13 cellular contexts compared by ENCODE assay signal in the genomic region with DNA sequence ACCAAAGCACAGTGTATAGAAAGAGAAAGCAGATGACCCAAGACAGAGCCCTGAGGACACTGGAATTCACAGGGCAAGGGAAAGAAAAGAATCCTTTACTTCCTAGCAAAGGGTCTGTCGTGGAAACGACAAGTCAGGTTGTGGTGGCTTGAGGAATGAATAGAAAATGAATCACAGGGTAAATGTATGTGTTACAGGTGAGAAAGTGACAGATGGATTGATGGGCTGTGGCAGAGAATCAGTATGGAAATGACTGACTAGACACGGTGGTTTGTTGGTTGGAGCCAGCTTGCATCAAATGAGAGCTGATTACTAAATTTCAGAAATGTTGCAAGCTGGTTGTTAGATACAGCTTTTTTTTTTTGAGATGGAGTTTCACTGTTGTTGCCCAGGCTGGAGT. TPM values are rescaled to one million over a fixed set of nuclear protein-coding genes. Genes with fewer than 3 reads are reported as not detected.
DNase-seq lines count a peak whose midpoint lies in the region; ATAC-seq and TF ChIP-seq lines count a peak whose summit lies in the region.
"Had no signal": no experiment of that assay in that cellular context is flagged by ENCODE, and none has a peak within 500 bp of the region (broad histone marks: within the 10 kb centered on the region; RNA-seq: fewer than 3 reads in every experiment).

No MANE protein-coding gene starts in this region.

- no peak overlapping the region for H3K4me3 ChIP-seq in CD8-positive, alpha-beta memory T cell (ENCODE audit: low read length)
- H3K4me3 ChIP-seq in OCI-LY7 (ENCODE audit: low read depth, low read length, poor library complexity, severe bottlenecking) (no peak overlapping the region), GM23248 (no peak overlapping the region)
- H3K4me3 ChIP-seq: coronary artery, left lung had no signal

- H3K27ac ChIP-seq in CD8-positive, alpha-beta memory T cell (ENCODE audit: low read depth, low read length): no peak overlapping the region
- H3K27ac ChIP-seq in OCI-LY7 (ENCODE audit: low read depth, low read length, poor library complexity, severe bottlenecking) (no peak overlapping the region), GM23248 (no peak overlapping the region)
- H3K27ac ChIP-seq: coronary artery, left lung, parathyroid adenoma had no signal

- H3K27ac Mint-ChIP-seq in CD8-positive, alpha-beta memory T cell: peak overlapping the region in 7 of 8 donors; percentile 9 to 90 (median 49)
- H3K27ac Mint-ChIP-seq in T-helper 1 cell treated with Interleukin-12 subunit alpha and Interleukin-12 subunit beta and Interleukin-4 antibody, amounts not matched to agents 30 μg/mL and 1 μg/mL, for 36 hours: peak overlapping the region; percentile 10
- peak overlapping the region in 5 of 6 donors; percentile 43 to 98 (median 86) for H3K27ac Mint-ChIP-seq in immature natural killer cell

- ATAC-seq in GM18858 (IDR thresholded peaks at IDR 0.05; ENCODE audit: unreplicated experiment): peak; percentile 47
- ATAC-seq: left lung had no signal

- H3K27me3 ChIP-seq in CD8-positive, alpha-beta memory T cell (ENCODE audit: insufficient read depth, low read length, poor library complexity, severe bottlenecking): no peaks in the 10 kb centered on the region
- H3K27me3 ChIP-seq in GM23248 (replicated peaks; ENCODE audit: insufficient read depth): no peaks in the 10 kb centered on the region
- H3K27me3 ChIP-seq: left lung had no signal

- no peak for TF ChIP-seq CTCF in OCI-LY7 (conservative IDR thresholded peaks at IDR 0.05; ENCODE audit: low read length)

- no peaks in the 10 kb centered on the region for H4K20me1 ChIP-seq in OCI-LY7 (ENCODE audit: insufficient read depth, low read length)
- no peaks in the 10 kb centered on the region for H4K20me1 ChIP-seq in GM23248 (ENCODE audit: insufficient read depth)

- H3K36me3 Mint-ChIP-seq in CD8-positive, alpha-beta memory T cell: peaks cover 0 to 12% (median 0%) of the 10 kb centered on the region in 3 donors
- peaks cover 8% of the 10 kb centered on the region for H3K36me3 Mint-ChIP-seq in T-helper 1 cell treated with Interleukin-12 subunit alpha and Interleukin-12 subunit beta and Interleukin-4 antibody, amounts not matched to agents 30 μg/mL and 1 μg/mL, for 36 hours (ENCODE audit: low read depth)
- H3K36me3 Mint-ChIP-seq in immature natural killer cell: peaks cover 0 to 8% (median 0%) of the 10 kb centered on the region in 3 donors

- WGBS in GM23248 (ENCODE audit: low coverage in 1 of 2, low lambda C conversion rate in 2 of 2, missing lambda C conversion rate in 2 of 2), 2 experiments: 85 to 93% methylated on average over 3 of the region's 3 CpGs

- no peaks in the 10 kb centered on the region for H3K36me3 ChIP-seq in CD8-positive, alpha-beta memory T cell (ENCODE audit: insufficient read depth, low read length)
- H3K36me3 ChIP-seq in OCI-LY7 (ENCODE audit: insufficient read depth, low read length) (no peaks in the 10 kb centered on the region), GM23248 (ENCODE audit: low read depth) (no peaks in the 10 kb centered on the region)
- H3K36me3 ChIP-seq: left lung had no signal

- H3F3A ChIP-seq in GM23248 (ENCODE audit: insufficient read depth): no peaks in the 10 kb centered on the region

- no peaks in the 10 kb centered on the region for H3K9me3 ChIP-seq in CD8-positive, alpha-beta memory T cell (ENCODE audit: low read length)
- H3K9me3 ChIP-seq in OCI-LY7 (ENCODE audit: low read length) (peaks cover 18% of the 10 kb centered on the region; the same call in 1 of the 2 replicates), GM23248 (ENCODE audit: low read depth) (no peaks in the 10 kb centered on the region)
- H3K9me3 ChIP-seq: left lung had no signal

- peaks cover 19 to 33% (median 26%) of the 10 kb centered on the region in 3 donors for H3K4me1 Mint-ChIP-seq in CD8-positive, alpha-beta memory T cell
- peaks cover 16% of the 10 kb centered on the region for H3K4me1 Mint-ChIP-seq in T-helper 1 cell treated with Interleukin-12 subunit alpha and Interleukin-12 subunit beta and Interleukin-4 antibody, amounts not matched to agents 30 μg/mL and 1 μg/mL, for 36 hours (ENCODE audit: low read depth)
- H3K4me1 Mint-ChIP-seq in immature natural killer cell: peaks cover 23 to 28% of the 10 kb centered on the region in 2 donors

- peaks cover 21% of the 10 kb centered on the region for H3K4me1 ChIP-seq in CD8-positive, alpha-beta memory T cell (ENCODE audit: insufficient read depth, low read length)
- H3K4me1 ChIP-seq in OCI-LY7 (ENCODE audit: insufficient read depth, low read length, poor library complexity, severe bottlenecking): peaks cover 27% of the 10 kb centered on the region
- no peaks in the 10 kb centered on the region for H3K4me1 ChIP-seq in GM23248 (ENCODE audit: insufficient read depth)
- H3K4me1 ChIP-seq: parathyroid adenoma had no signal

- intact Hi-C loops in OCI-LY7 (cut with micrococcal nuclease; ENCODE audit: unreplicated experiment): no loop called here

- no peak for DNase-seq in CD8-positive, alpha-beta memory T cell
- DNase-seq in immature natural killer cell (no peak), OCI-LY7 (ENCODE audit: low spot score) (no peak), GM23248 (no peak), NCI-H1092 (lab: John Stamatoyannopoulos, UW) (no peak), NCI-H69 (lab: John Stamatoyannopoulos, UW) (no peak)
- DNase-seq: activated gamma-delta T cell, left lung, NCI-H1417 had no signal

- peaks cover 0 to 4% (median 0%) of the 10 kb centered on the region in 5 donors for H3K9me3 Mint-ChIP-seq in CD8-positive, alpha-beta memory T cell
- H3K9me3 Mint-ChIP-seq in T-helper 1 cell treated with Interleukin-12 subunit alpha and Interleukin-12 subunit beta and Interleukin-4 antibody, amounts not matched to agents 30 μg/mL and 1 μg/mL, for 36 hours: peaks cover 19% of the 10 kb centered on the region
- no peaks in the 10 kb centered on the region for H3K9me3 Mint-ChIP-seq in immature natural killer cell

- H3K79me2 ChIP-seq in OCI-LY7 (ENCODE audit: insufficient read depth, low read depth, low read length) (no peaks in the 10 kb centered on the region), GM23248 (ENCODE audit: insufficient read depth) (no peaks in the 10 kb centered on the region)
- H3K79me2 ChIP-seq: parathyroid adenoma had no signal

- peaks cover 0 to 2% of the 10 kb centered on the region in 2 donors for H3K27me3 Mint-ChIP-seq in CD8-positive, alpha-beta memory T cell
- no peaks in the 10 kb centered on the region for H3K27me3 Mint-ChIP-seq in T-helper 1 cell treated with Interleukin-12 subunit alpha and Interleukin-12 subunit beta and Interleukin-4 antibody, amounts not matched to agents 30 μg/mL and 1 μg/mL, for 36 hours (ENCODE audit: low read depth)
- peaks cover 0 to 3% (median 2%) of the 10 kb centered on the region in 3 donors for H3K27me3 Mint-ChIP-seq in immature natural killer cell (ENCODE audit: low read depth in 3 of 3)

- in situ Hi-C loops in GM23248 (cut with MboI): no loop called here

- H2AFZ ChIP-seq in OCI-LY7 (ENCODE audit: low read length) (no peak overlapping the region), GM23248 (no peak overlapping the region)
- H2AFZ ChIP-seq: parathyroid adenoma had no signal

- POLR2A ChIA-PET in CD8-positive, alpha-beta memory T cell (lab: Charles Lee): interaction anchor here (0.6 to 1.1 kb wide), 3 partner anchors 8 to 15 kb away, joined by 3 to 5 read pairs (median 4); no protein-coding TSS in a partner anchor
- POLR2A ChIA-PET in OCI-LY7 (lab: Charles Lee): interaction anchor here (0.6 to 1.1 kb wide), 3 partner anchors 11 to 23 kb away, joined by 3 read pairs; no protein-coding TSS in a partner anchor

- no peak overlapping the region for H3K4me3 Mint-ChIP-seq in CD8-positive, alpha-beta memory T cell
- H3K4me3 Mint-ChIP-seq in T-helper 1 cell treated with Interleukin-12 subunit alpha and Interleukin-12 subunit beta and Interleukin-4 antibody, amounts not matched to agents 30 μg/mL and 1 μg/mL, for 36 hours: no peak overlapping the region
- H3K4me3 Mint-ChIP-seq in immature natural killer cell: peak overlapping the region in 1 of 5 donors; percentile 6

- CTCF ChIA-PET in CD8-positive, alpha-beta memory T cell (lab: Charles Lee): no interaction called here
- CTCF ChIA-PET in OCI-LY7 (lab: Charles Lee; ENCODE audit: unreplicated experiment): no interaction called here

- H3K4me2 ChIP-seq in OCI-LY7 (ENCODE audit: low read length): no peak overlapping the region
- no peak overlapping the region for H3K4me2 ChIP-seq in GM23248 (ENCODE audit: unreplicated experiment)

- BruUV-seq in OCI-LY7 (replicated peaks; lab: Mats Ljungman, UMichigan): no TSS peak

- no peak overlapping the region for H3K9ac ChIP-seq in GM23248
- H3K9ac ChIP-seq: parathyroid adenoma had no signal

- H3K9me2 ChIP-seq in OCI-LY7 (ENCODE audit: insufficient read depth, low read length) (no peaks in the 10 kb centered on the region), GM23248 (ENCODE audit: insufficient read depth) (no peaks in the 10 kb centered on the region)

RNA-seq across cellular contexts. Expression of a gene that starts 46.9 kb away (rescaled TPM):
- total RNA-seq in CD8-positive, alpha-beta memory T cell: 100 to 1,000 TPM; 339 to 368 TPM
- polyA plus RNA-seq in CD8-positive, alpha-beta memory T cell: 598 TPM
- polyA plus RNA-seq in immature natural killer cell (100 to 1,000 TPM; 300 to 552 (median 460) TPM), GM23248 (2016; fragmentation: Nextera tagmentation; extraction: Ambion mirVana) (292 and 376 TPM in 2 replicates)
- 208 and 211 TPM in 2 replicates for total RNA-seq in OCI-LY7 (2014; rRNA removed; shearing (Covaris generic))
- total RNA-seq in OCI-LY7 (2022): 186 and 196 TPM in 2 replicates
- 379 and 430 TPM in 2 replicates for total RNA-seq in GM23248 (2014; rRNA removed; shearing (Covaris generic))

Comparison
In these comparisons a context has a peak if more than half of its experiments do, and no peak if none do; other contexts are left out.
1. H3K27ac Mint-ChIP-seq: peak in every context shown above with its lines; median percentile 86 in immature natural killer cell; 49 in CD8-positive, alpha-beta memory T cell; 10 in T-helper 1 cell treated with Interleukin-12 subunit alpha and Interleukin-12 subunit beta and Interleukin-4 antibody, amounts not matched to agents 30 μg/mL and 1 μg/mL, for 36 hours.